Comparison of ENCODE assay signal across 19 cellular contexts in genomic region chr17:58001461-58002124, GRCh38. TPM values are rescaled to one million over a fixed set of nuclear protein-coding genes. Genes with fewer than 3 reads are reported as not detected.
DNase-seq lines count a peak whose midpoint lies in the region; TF ChIP-seq lines count a peak whose summit lies in the region.
"Had no signal": no experiment of that assay in that cellular context is flagged by ENCODE, and none has a peak within 500 bp of the region (broad histone marks: within the 10 kb centered on the region; RNA-seq: fewer than 3 reads in every experiment).

No MANE protein-coding gene starts in this region.

- H3K9me2 ChIP-seq in GM23248 (ENCODE audit: insufficient read depth) (no peaks in the 10 kb centered on the region), SU-DHL-6 (replicated peaks; ENCODE audit: insufficient read depth, low read length) (no peaks in the 10 kb centered on the region), hepatocyte (replicated peaks; ENCODE audit: insufficient read depth) (no peaks in the 10 kb centered on the region)

- H3K27me3 Mint-ChIP-seq in activated CD4-positive, alpha-beta T cell treated with anti-CD3 and anti-CD28 coated beads, Interleukin-2, amount 10 ng/mL, durations not matched to agents 24 days and 14 days = no peaks in the 10 kb centered on the region
- no peaks in the 10 kb centered on the region for H3K27me3 Mint-ChIP-seq in chondrocyte (ENCODE audit: low read depth)
- H3K27me3 Mint-ChIP-seq: naive thymus-derived CD8-positive, alpha-beta T cell had no signal

- TF ChIP-seq CTCF in SU-DHL-6 (IDR thresholded peaks at IDR 0.05; ENCODE audit: insufficient read depth, low read length, poor library complexity, severe bottlenecking) (no peak), hepatocyte (IDR thresholded peaks at IDR 0.05; ENCODE audit: poor library complexity) (no peak), chondrocyte (IDR thresholded peaks at IDR 0.05) (no peak)

- H3F3A ChIP-seq in GM23248 (ENCODE audit: insufficient read depth) (peaks cover 86% of the 10 kb centered on the region), SU-DHL-6 (ENCODE audit: insufficient read depth) (peaks cover 88% of the 10 kb centered on the region)

- H3K27ac ChIP-seq in GM23248 (no peak overlapping the region), SU-DHL-6 (ENCODE audit: low read depth, low read length) (peak overlapping the region; percentile 9; the same call in 1 of the 2 replicates), hepatocyte (peak overlapping the region; percentile 2)
- H3K27ac ChIP-seq: foreskin keratinocyte, thoracic aorta had no signal

- intact Hi-C loops in activated CD4-positive, alpha-beta T cell treated with anti-CD3 and anti-CD28 coated beads, Interleukin-2, amount 10 ng/mL, durations not matched to agents 24 days and 14 days (cut with micrococcal nuclease) = no loop called here

- H3K4me1 Mint-ChIP-seq in activated CD4-positive, alpha-beta T cell treated with anti-CD3 and anti-CD28 coated beads, Interleukin-2, amount 10 ng/mL, durations not matched to agents 24 days and 14 days = peaks cover 50% of the 10 kb centered on the region
- H3K4me1 Mint-ChIP-seq in chondrocyte (ENCODE audit: low read depth) = peaks cover 42% of the 10 kb centered on the region

- H3K9me3 Mint-ChIP-seq in activated CD4-positive, alpha-beta T cell treated with anti-CD3 and anti-CD28 coated beads, Interleukin-2, amount 10 ng/mL, durations not matched to agents 24 days and 14 days = no peaks in the 10 kb centered on the region
- H3K9me3 Mint-ChIP-seq in chondrocyte (ENCODE audit: low read depth) = no peaks in the 10 kb centered on the region
- H3K9me3 Mint-ChIP-seq: naive thymus-derived CD8-positive, alpha-beta T cell had no signal

- H3K36me3 ChIP-seq in GM23248 (ENCODE audit: low read depth) (peaks cover 71% of the 10 kb centered on the region), SU-DHL-6 (ENCODE audit: low read length) (peaks cover 88% of the 10 kb centered on the region), hepatocyte (replicated peaks; ENCODE audit: insufficient read depth, low read depth) (peaks cover 12% of the 10 kb centered on the region)

- H3K27me3 ChIP-seq in GM23248 (replicated peaks; ENCODE audit: insufficient read depth) = no peaks in the 10 kb centered on the region
- H3K27me3 ChIP-seq in SU-DHL-6 (ENCODE audit: low read length) = no peaks in the 10 kb centered on the region
- no peaks in the 10 kb centered on the region for H3K27me3 ChIP-seq in hepatocyte
- H3K27me3 ChIP-seq: foreskin keratinocyte had no signal

- peaks cover 79% of the 10 kb centered on the region for H3K36me3 Mint-ChIP-seq in activated CD4-positive, alpha-beta T cell treated with anti-CD3 and anti-CD28 coated beads, Interleukin-2, amount 10 ng/mL, durations not matched to agents 24 days and 14 days (ENCODE audit: low read depth)
- peaks cover 25% of the 10 kb centered on the region for H3K36me3 Mint-ChIP-seq in chondrocyte (ENCODE audit: low read depth)

- H3K9me3 ChIP-seq in GM23248 (ENCODE audit: low read depth) (no peaks in the 10 kb centered on the region), SU-DHL-6 (ENCODE audit: insufficient read depth, low read length) (no peaks in the 10 kb centered on the region), hepatocyte (ENCODE audit: low read depth) (no peaks in the 10 kb centered on the region)
- H3K9me3 ChIP-seq: thoracic aorta had no signal

- in situ Hi-C loops in GM23248 (cut with MboI) = no loop called here

- no peak for DNase-seq in activated CD4-positive, alpha-beta T cell treated with anti-CD3 and anti-CD28 coated beads, Interleukin-2, amount 10 ng/mL, durations not matched to agents 24 days and 14 days
- no peak for DNase-seq in activated CD4-positive, alpha-beta T cell treated with anti-CD3 and anti-CD28 coated beads, Interleukin-2, amount 50 U/mL, for 1 hour
- no peak for DNase-seq in GM23248
- no peak for DNase-seq in hepatocyte (ENCODE audit: low spot score)
- DNase-seq in chondrocyte (ENCODE audit: low spot score) = no peak
- no peak for DNase-seq in RKO (ENCODE audit: low spot score)
- no peak for DNase-seq in DMS53 (lab: John Stamatoyannopoulos, UW)
- DNase-seq: ACHN; activated CD4-positive, alpha-beta T cell treated with anti-CD3 and anti-CD28 coated beads, Interleukin-2, amount 50 U/mL, for 48 hours; activated gamma-delta T cell treated with Interleukin-2 at 50 U/mL for 16 hours; effector CD4-positive, alpha-beta T cell; foreskin keratinocyte; left ventricle myocardium superior; naive thymus-derived CD8-positive, alpha-beta T cell; NCI-H2029; SHP77; stimulated activated CD4-positive, alpha-beta T cell treated with anti-CD3 and anti-CD28 coated beads, Interleukin-1b, Interleukin-23, amount 100 ng/mL, for 48 hours had no signal

- peaks cover 43% of the 10 kb centered on the region for H3K4me1 ChIP-seq in GM23248 (ENCODE audit: insufficient read depth)
- peaks cover 29% of the 10 kb centered on the region for H3K4me1 ChIP-seq in hepatocyte (ENCODE audit: insufficient read depth)

- H3K4me2 ChIP-seq in GM23248 (ENCODE audit: unreplicated experiment) = peak overlapping the region; percentile 4
- H3K4me2 ChIP-seq in SU-DHL-6 (ENCODE audit: low read depth, low read length, poor library complexity, severe bottlenecking) = peak overlapping the region; percentile 76
- H3K4me2 ChIP-seq in hepatocyte = no peak overlapping the region

- H3K9ac ChIP-seq in GM23248 = peak overlapping the region; percentile 14
- H3K9ac ChIP-seq in SU-DHL-6 (ENCODE audit: low read length) = no peak overlapping the region

- WGBS in GM23248 (ENCODE audit: low coverage in 1 of 2, low lambda C conversion rate in 2 of 2, missing lambda C conversion rate in 2 of 2), 2 experiments = 59 to 71% methylated on average over 1 of the region's 1 CpG
- WGBS in hepatocyte (ENCODE audit: low lambda C conversion rate, missing lambda C conversion rate) = 79% methylated on average over 1 of the region's 1 CpG

- H3K4me3 Mint-ChIP-seq in activated CD4-positive, alpha-beta T cell treated with anti-CD3 and anti-CD28 coated beads, Interleukin-2, amount 10 ng/mL, durations not matched to agents 24 days and 14 days = no peak overlapping the region
- no peak overlapping the region for H3K4me3 Mint-ChIP-seq in chondrocyte (ENCODE audit: unreplicated experiment)

- peaks cover 23% of the 10 kb centered on the region for H4K20me1 ChIP-seq in GM23248 (ENCODE audit: insufficient read depth)
- peaks cover 81% of the 10 kb centered on the region for H4K20me1 ChIP-seq in SU-DHL-6 (ENCODE audit: low read depth, low read length)
- peaks cover 64% of the 10 kb centered on the region for H4K20me1 ChIP-seq in hepatocyte (ENCODE audit: insufficient read depth, poor library complexity, severe bottlenecking)

- H3K79me2 ChIP-seq in GM23248 (ENCODE audit: insufficient read depth) (peaks cover 84% of the 10 kb centered on the region), SU-DHL-6 (ENCODE audit: insufficient read depth, low read length) (peaks cover 43% of the 10 kb centered on the region), hepatocyte (peaks cover 71% of the 10 kb centered on the region)

- no peak overlapping the region for H3K4me3 ChIP-seq in GM23248
- no peak overlapping the region for H3K4me3 ChIP-seq in SU-DHL-6 (ENCODE audit: insufficient read depth, low read length, poor library complexity, severe bottlenecking)
- H3K4me3 ChIP-seq in hepatocyte = no peak overlapping the region
- H3K4me3 ChIP-seq: thoracic aorta had no signal

- H3K27ac Mint-ChIP-seq in activated CD4-positive, alpha-beta T cell treated with anti-CD3 and anti-CD28 coated beads, Interleukin-2, amount 10 ng/mL, durations not matched to agents 24 days and 14 days = peak overlapping the region; percentile 20
- no peak overlapping the region for H3K27ac Mint-ChIP-seq in chondrocyte (ENCODE audit: unreplicated experiment)

- no peak overlapping the region for H2AFZ ChIP-seq in GM23248
- no peak overlapping the region for H2AFZ ChIP-seq in SU-DHL-6 (ENCODE audit: low read depth, low read length, severe bottlenecking)
- no peak overlapping the region for H2AFZ ChIP-seq in hepatocyte

RNA-seq across cellular contexts. Expression of gene SRSF1, which starts 5.5 kb away (rescaled TPM):
- total RNA-seq in activated CD4-positive, alpha-beta T cell treated with anti-CD3 and anti-CD28 coated beads, Interleukin-2, amount 10 ng/mL, durations not matched to agents 24 days and 14 days = 510 and 515 TPM in 2 replicates
- total RNA-seq in GM23248 (2014; rRNA removed; shearing (Covaris generic)) = 204 and 228 TPM in 2 replicates
- polyA plus RNA-seq in GM23248 (2016; fragmentation: Nextera tagmentation; extraction: Ambion mirVana) = 125 and 130 TPM in 2 replicates
- 175 and 189 TPM in 2 replicates for total RNA-seq in hepatocyte
- polyA plus RNA-seq in hepatocyte = 98.3 and 107 TPM in 2 replicates
- 115 to 161 TPM (median 119 TPM) in 3 replicates for total RNA-seq in chondrocyte

RNA-seq across cellular contexts. Expression of gene VEZF1, which starts 13.5 kb away (rescaled TPM):
- 35.4 and 37.3 TPM in 2 replicates for total RNA-seq in activated CD4-positive, alpha-beta T cell treated with anti-CD3 and anti-CD28 coated beads, Interleukin-2, amount 10 ng/mL, durations not matched to agents 24 days and 14 days
- 45.5 and 51.9 TPM in 2 replicates for total RNA-seq in GM23248 (2014; rRNA removed; shearing (Covaris generic))
- 30.5 and 32.2 TPM in 2 replicates for polyA plus RNA-seq in GM23248 (2016; fragmentation: Nextera tagmentation; extraction: Ambion mirVana)
- 56.0 and 57.3 TPM in 2 replicates for total RNA-seq in hepatocyte
- polyA plus RNA-seq in hepatocyte = 19.1 and 20.9 TPM in 2 replicates
- 26.6 to 43.6 TPM (median 39.6 TPM) in 3 replicates for total RNA-seq in chondrocyte

RNA-seq across cellular contexts. Expression of gene CUEDC1, which starts 46.4 kb away (rescaled TPM):
- total RNA-seq in activated CD4-positive, alpha-beta T cell treated with anti-CD3 and anti-CD28 coated beads, Interleukin-2, amount 10 ng/mL, durations not matched to agents 24 days and 14 days = 0.50 and 0.58 TPM in 2 replicates
- total RNA-seq in GM23248 (2014; rRNA removed; shearing (Covaris generic)) = 11.1 and 18.8 TPM in 2 replicates
- polyA plus RNA-seq in GM23248 (2016; fragmentation: Nextera tagmentation; extraction: Ambion mirVana) (13.6 and 15.5 TPM in 2 replicates), hepatocyte (23.3 and 27.4 TPM in 2 replicates)
- total RNA-seq in hepatocyte (9.3 and 11.6 TPM in 2 replicates), chondrocyte (32.9 to 47.7 TPM (median 41.9 TPM) in 3 replicates)
- polyA plus RNA-seq: naive thymus-derived CD8-positive, alpha-beta T cell had no signal
